In genomic region chr17:78252701-78253635, GRCh38 we compare ENCODE assay signal across 1 cellular context.
TF ChIP-seq lines count a peak whose summit lies in the region.

No MANE protein-coding gene starts in this region.

TF ChIP-seq in H1, 55 proteins besides CTCF, POLR2A, EP300 and RAD21:
- no peak for TF ChIP-seq PHF8 (conservative IDR thresholded peaks at IDR 0.05; ENCODE audit: low read depth, low read length)
